In genomic region chr12:48027183-48028002, GRCh38 we compare ENCODE assay signal across 1 cellular context.
TF ChIP-seq lines count a peak whose summit lies in the region.

No MANE protein-coding gene starts in this region.

TF ChIP-seq in H1, 55 proteins besides CTCF, POLR2A, EP300 and RAD21:
- TF ChIP-seq ATF2 (IDR thresholded peaks at IDR 0.05; ENCODE audit: low read length) = no peak
- TF ChIP-seq MAX (IDR thresholded peaks at IDR 0.05) = no peak
- TF ChIP-seq BCL11A (IDR thresholded peaks at IDR 0.05; ENCODE audit: low read depth in 2 of 2, low read length in 2 of 2) = no peak
- TF ChIP-seq EZH2 (IDR thresholded peaks at IDR 0.05; ENCODE audit: low read depth, low read length, severe bottlenecking) = peak; percentile 38
